ENCODE assay signal across 1 cellular context in the genomic region with DNA sequence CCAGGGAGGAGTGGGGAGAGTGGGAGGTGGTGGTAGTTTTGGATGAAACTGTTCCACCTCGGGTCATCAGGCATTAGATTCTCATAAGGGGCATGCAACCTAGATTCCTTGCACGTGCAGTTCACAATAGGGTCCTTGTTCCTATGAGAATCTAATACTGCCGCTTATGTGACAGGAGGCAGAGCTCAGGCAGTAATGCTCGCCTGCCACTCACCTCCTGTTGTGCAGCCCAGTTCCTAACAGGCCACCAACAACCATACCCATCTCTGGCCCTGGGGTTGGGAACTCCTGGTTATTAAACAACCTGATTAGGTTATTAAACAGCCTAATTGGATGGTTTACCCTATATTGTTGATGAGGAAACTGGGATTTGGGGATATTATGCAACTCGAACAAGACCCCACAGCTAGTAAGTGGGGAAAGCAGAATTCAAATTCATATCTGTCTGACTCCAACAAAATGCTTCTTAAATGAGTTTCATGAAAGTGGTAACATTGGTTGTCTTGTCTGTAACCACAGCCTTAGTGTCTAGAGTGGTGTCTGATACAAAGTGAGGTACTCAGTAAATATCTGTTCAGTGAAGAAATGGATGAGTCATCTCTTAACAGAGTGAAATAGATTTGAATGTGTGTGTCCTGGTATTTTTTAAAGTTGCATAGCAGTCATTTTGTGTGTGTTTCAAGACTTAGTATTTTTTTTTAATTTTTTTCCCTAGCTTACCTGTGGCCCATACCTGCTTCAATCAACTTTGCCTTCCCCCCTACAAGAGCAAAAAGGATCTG.
TF ChIP-seq lines count a peak whose summit lies in the region.

No MANE protein-coding gene starts in this region.

TF ChIP-seq in GM23338, 12 proteins besides CTCF, POLR2A, EP300 and RAD21 (continued from another document):
- TF ChIP-seq, protein P1, sequence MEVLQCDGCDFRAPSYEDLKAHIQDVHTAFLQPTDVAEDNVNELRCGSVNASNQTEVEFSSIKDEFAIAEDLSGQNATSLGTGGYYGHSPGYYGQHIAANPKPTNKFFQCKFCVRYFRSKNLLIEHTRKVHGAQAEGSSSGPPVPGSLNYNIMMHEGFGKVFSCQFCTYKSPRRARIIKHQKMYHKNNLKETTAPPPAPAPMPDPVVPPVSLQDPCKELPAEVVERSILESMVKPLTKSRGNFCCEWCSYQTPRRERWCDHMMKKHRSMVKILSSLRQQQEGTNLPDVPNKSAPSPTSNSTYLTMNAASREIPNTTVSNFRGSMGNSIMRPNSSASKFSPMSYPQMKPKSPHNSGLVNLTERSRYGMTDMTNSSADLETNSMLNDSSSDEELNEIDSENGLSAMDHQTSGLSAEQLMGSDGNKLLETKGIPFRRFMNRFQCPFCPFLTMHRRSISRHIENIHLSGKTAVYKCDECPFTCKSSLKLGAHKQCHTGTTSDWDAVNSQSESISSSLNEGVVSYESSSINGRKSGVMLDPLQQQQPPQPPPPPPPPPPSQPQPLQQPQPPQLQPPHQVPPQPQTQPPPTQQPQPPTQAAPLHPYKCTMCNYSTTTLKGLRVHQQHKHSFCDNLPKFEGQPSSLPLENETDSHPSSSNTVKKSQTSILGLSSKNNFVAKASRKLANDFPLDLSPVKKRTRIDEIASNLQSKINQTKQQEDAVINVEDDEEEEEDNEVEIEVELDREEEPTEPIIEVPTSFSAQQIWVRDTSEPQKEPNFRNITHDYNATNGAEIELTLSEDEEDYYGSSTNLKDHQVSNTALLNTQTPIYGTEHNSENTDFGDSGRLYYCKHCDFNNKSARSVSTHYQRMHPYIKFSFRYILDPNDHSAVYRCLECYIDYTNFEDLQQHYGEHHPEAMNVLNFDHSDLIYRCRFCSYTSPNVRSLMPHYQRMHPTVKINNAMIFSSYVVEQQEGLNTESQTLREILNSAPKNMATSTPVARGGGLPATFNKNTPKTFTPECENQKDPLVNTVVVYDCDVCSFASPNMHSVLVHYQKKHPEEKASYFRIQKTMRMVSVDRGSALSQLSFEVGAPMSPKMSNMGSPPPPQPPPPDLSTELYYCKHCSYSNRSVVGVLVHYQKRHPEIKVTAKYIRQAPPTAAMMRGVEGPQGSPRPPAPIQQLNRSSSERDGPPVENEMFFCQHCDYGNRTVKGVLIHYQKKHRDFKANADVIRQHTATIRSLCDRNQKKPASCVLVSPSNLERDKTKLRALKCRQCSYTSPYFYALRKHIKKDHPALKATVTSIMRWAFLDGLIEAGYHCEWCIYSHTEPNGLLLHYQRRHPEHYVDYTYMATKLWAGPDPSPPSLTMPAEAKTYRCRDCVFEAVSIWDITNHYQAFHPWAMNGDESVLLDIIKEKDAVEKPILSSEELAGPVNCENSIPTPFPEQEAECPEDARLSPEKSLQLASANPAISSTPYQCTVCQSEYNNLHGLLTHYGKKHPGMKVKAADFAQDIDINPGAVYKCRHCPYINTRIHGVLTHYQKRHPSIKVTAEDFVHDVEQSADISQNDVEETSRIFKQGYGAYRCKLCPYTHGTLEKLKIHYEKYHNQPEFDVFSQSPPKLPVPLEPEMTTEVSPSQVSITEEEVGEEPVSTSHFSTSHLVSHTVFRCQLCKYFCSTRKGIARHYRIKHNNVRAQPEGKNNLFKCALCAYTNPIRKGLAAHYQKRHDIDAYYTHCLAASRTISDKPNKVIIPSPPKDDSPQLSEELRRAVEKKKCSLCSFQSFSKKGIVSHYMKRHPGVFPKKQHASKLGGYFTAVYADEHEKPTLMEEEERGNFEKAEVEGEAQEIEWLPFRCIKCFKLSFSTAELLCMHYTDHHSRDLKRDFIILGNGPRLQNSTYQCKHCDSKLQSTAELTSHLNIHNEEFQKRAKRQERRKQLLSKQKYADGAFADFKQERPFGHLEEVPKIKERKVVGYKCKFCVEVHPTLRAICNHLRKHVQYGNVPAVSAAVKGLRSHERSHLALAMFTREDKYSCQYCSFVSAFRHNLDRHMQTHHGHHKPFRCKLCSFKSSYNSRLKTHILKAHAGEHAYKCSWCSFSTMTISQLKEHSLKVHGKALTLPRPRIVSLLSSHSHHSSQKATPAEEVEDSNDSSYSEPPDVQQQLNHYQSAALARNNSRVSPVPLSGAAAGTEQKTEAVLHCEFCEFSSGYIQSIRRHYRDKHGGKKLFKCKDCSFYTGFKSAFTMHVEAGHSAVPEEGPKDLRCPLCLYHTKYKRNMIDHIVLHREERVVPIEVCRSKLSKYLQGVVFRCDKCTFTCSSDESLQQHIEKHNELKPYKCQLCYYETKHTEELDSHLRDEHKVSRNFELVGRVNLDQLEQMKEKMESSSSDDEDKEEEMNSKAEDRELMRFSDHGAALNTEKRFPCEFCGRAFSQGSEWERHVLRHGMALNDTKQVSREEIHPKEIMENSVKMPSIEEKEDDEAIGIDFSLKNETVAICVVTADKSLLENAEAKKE (CRISPR knock-in tag; IDR thresholded peaks at IDR 0.05), result no peak
- TF ChIP-seq ZNF114 (CRISPR knock-in tag; IDR thresholded peaks at IDR 0.05) (no peak), CREB1 (CRISPR knock-in tag; IDR thresholded peaks at IDR 0.05; ENCODE audit: low read depth) (no peak), ZNF331 (CRISPR knock-in tag; IDR thresholded peaks at IDR 0.05; ENCODE audit: low read depth) (no peak), POLR2AphosphoS5 (IDR thresholded peaks at IDR 0.05; ENCODE audit: low read depth) (no peak), JUNB (IDR thresholded peaks at IDR 0.05; ENCODE audit: unreplicated experiment) (no peak), NANOG (IDR thresholded peaks at IDR 0.05; ENCODE audit: borderline replicate concordance) (no peak), EZH2phosphoT487 (IDR thresholded peaks at IDR 0.05; ENCODE audit: unreplicated experiment) (no peak)
- TF ChIP-seq, protein P2, sequence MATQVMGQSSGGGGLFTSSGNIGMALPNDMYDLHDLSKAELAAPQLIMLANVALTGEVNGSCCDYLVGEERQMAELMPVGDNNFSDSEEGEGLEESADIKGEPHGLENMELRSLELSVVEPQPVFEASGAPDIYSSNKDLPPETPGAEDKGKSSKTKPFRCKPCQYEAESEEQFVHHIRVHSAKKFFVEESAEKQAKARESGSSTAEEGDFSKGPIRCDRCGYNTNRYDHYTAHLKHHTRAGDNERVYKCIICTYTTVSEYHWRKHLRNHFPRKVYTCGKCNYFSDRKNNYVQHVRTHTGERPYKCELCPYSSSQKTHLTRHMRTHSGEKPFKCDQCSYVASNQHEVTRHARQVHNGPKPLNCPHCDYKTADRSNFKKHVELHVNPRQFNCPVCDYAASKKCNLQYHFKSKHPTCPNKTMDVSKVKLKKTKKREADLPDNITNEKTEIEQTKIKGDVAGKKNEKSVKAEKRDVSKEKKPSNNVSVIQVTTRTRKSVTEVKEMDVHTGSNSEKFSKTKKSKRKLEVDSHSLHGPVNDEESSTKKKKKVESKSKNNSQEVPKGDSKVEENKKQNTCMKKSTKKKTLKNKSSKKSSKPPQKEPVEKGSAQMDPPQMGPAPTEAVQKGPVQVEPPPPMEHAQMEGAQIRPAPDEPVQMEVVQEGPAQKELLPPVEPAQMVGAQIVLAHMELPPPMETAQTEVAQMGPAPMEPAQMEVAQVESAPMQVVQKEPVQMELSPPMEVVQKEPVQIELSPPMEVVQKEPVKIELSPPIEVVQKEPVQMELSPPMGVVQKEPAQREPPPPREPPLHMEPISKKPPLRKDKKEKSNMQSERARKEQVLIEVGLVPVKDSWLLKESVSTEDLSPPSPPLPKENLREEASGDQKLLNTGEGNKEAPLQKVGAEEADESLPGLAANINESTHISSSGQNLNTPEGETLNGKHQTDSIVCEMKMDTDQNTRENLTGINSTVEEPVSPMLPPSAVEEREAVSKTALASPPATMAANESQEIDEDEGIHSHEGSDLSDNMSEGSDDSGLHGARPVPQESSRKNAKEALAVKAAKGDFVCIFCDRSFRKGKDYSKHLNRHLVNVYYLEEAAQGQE (IDR thresholded peaks at IDR 0.05; ENCODE audit: unreplicated experiment), result no peak
- TF ChIP-seq, protein P3, sequence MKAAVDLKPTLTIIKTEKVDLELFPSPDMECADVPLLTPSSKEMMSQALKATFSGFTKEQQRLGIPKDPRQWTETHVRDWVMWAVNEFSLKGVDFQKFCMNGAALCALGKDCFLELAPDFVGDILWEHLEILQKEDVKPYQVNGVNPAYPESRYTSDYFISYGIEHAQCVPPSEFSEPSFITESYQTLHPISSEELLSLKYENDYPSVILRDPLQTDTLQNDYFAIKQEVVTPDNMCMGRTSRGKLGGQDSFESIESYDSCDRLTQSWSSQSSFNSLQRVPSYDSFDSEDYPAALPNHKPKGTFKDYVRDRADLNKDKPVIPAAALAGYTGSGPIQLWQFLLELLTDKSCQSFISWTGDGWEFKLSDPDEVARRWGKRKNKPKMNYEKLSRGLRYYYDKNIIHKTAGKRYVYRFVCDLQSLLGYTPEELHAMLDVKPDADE (IDR thresholded peaks at IDR 0.05), result no peak
